In the genomic region with DNA sequence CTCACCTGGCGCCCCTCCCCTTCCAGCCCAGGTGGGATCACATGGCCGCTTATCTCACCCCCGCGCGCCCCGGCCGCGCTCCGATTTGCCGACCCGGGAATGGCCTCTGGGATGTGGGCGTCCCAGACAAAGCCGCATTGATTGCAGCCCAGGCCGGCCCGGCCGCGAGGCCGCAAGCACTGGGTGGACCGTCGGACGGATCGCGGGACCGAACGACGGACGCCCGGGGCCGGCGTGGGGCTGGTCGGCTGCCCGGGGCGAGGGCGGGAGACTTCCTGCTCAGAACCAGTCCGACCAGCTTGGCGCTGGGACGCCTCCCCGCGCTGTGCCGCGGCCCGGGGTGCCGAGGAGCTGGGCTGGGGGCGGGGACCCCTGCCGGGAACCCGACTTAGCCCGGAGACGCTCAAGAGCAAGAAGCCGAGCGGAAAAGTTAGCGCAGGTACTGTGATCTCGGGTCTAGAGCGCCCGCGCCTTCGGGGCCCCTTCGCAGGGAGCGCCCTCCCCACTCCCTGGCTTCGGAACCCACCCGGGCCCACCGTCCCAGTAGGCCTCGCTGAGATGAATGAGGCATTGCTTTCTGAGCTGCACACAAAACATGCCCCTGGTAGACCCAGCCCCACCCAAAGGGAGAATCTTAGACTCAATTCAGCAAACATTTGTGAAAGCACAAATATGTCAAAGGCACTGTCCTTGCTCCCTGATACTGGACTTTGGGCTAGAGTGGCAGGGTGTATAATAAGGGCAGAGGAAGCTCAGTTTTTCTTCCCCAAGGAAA, we compare ENCODE assay signal across 12 cellular contexts. TPM values are rescaled to one million over a fixed set of nuclear protein-coding genes. Genes with fewer than 3 reads are reported as not detected.
DNase-seq lines count a peak whose midpoint lies in the region; ATAC-seq, FAIRE-seq and TF ChIP-seq lines count a peak whose summit lies in the region.
"Had no signal": no experiment of that assay in that cellular context is flagged by ENCODE, and none has a peak within 500 bp of the region (broad histone marks: within the 10 kb centered on the region; RNA-seq: fewer than 3 reads in every experiment).

No MANE protein-coding gene starts in this region.

- ATAC-seq in T-cell (replicated peaks in 1 of 4): no peak
- no peak for ATAC-seq in natural killer cell treated with Interleukin-12 subunit alpha and Interleukin-12 subunit beta and Interleukin-15 and Interleukin-18, amount 100 ng/mL, for 72 hours

- peak; percentile 74 for DNase-seq in HT-29 (ENCODE audit: low spot score)
- DNase-seq in RWPE1 (ENCODE audit: low spot score): peak; percentile 87
- no peak for DNase-seq in D721Med (ENCODE audit: insufficient read length, low spot score)
- DNase-seq in T-cell: no peak
- DNase-seq in natural killer cell treated with Interleukin-12 subunit alpha and Interleukin-12 subunit beta and Interleukin-15 and Interleukin-18, amount 100 ng/mL, for 72 hours (ENCODE audit: low spot score): no peak
- DNase-seq in NK-92 treated with Interleukin-12 subunit alpha and Interleukin-12 subunit beta, amount 100 ng/mL, for 24 hours (lab: John Stamatoyannopoulos, UW): no peak
- DNase-seq: activated CD8-positive, alpha-beta memory T cell treated with anti-CD3 and anti-CD28 coated beads for 24 hours; effector CD8-positive, alpha-beta T cell; NCI-H524; tibial artery had no signal

- no peaks in the 10 kb centered on the region for H3K36me3 Mint-ChIP-seq in T-cell
- H3K36me3 Mint-ChIP-seq in natural killer cell treated with Interleukin-12 subunit alpha and Interleukin-12 subunit beta and Interleukin-15 and Interleukin-18, amount 100 ng/mL, for 72 hours: no peaks in the 10 kb centered on the region

- H3K36me3 ChIP-seq in rectal smooth muscle tissue (ENCODE audit: control insufficient read depth, insufficient read depth, low read length): no peaks in the 10 kb centered on the region
- H3K36me3 ChIP-seq: tibial artery had no signal

- H3K9me3 Mint-ChIP-seq in T-cell: no peaks in the 10 kb centered on the region
- H3K9me3 Mint-ChIP-seq in natural killer cell treated with Interleukin-12 subunit alpha and Interleukin-12 subunit beta and Interleukin-15 and Interleukin-18, amount 100 ng/mL, for 72 hours: no peaks in the 10 kb centered on the region

- H3K4me3 Mint-ChIP-seq in T-cell: no peak overlapping the region
- H3K4me3 Mint-ChIP-seq in natural killer cell treated with Interleukin-12 subunit alpha and Interleukin-12 subunit beta and Interleukin-15 and Interleukin-18, amount 100 ng/mL, for 72 hours: no peak overlapping the region

- H3K27ac Mint-ChIP-seq in T-cell: no peak overlapping the region
- no peak overlapping the region for H3K27ac Mint-ChIP-seq in natural killer cell treated with Interleukin-12 subunit alpha and Interleukin-12 subunit beta and Interleukin-15 and Interleukin-18, amount 100 ng/mL, for 72 hours

- H3K27me3 ChIP-seq in rectal smooth muscle tissue (ENCODE audit: control insufficient read depth, insufficient read depth, low read length): peaks cover 12% of the 10 kb centered on the region

- H3K4me3 ChIP-seq in iPS-11a (ENCODE audit: low read depth, low read length) (peak overlapping the region; percentile 50), rectal smooth muscle tissue (ENCODE audit: low read length) (peak overlapping the region; percentile 63)

- H3K9ac ChIP-seq in rectal smooth muscle tissue (ENCODE audit: low read length): no peak overlapping the region

- FAIRE-seq in D721Med (lab: Jason Lieb, UNC): no peak

- no peaks in the 10 kb centered on the region for H3K4me1 ChIP-seq in rectal smooth muscle tissue (ENCODE audit: control insufficient read depth, insufficient read depth, low read length)

- CTCF ChIA-PET in RWPE1 (lab: Yijun Ruan, JAX): interaction anchor here (0.6 to 3.5 kb wide), 6 partner anchors 9 to 160 kb away, joined by 3 to 20 read pairs (median 4); no protein-coding TSS in a partner anchor
- CTCF ChIA-PET in T-cell (lab: Charles Lee): interaction anchor here in 1 of 2 donors (1.1 kb wide), 1 partner anchor 11 kb away, joined by 4 read pairs; no protein-coding TSS in a partner anchor

- peaks cover 0 to 8% (median 4%) of the 10 kb centered on the region in 3 donors for H3K4me1 Mint-ChIP-seq in T-cell
- no peaks in the 10 kb centered on the region for H3K4me1 Mint-ChIP-seq in natural killer cell treated with Interleukin-12 subunit alpha and Interleukin-12 subunit beta and Interleukin-15 and Interleukin-18, amount 100 ng/mL, for 72 hours (ENCODE audit: low read depth in 2 of 2)

- peaks cover 29 to 45% of the 10 kb centered on the region in 2 donors for H3K27me3 Mint-ChIP-seq in T-cell
- peaks cover 22 to 23% of the 10 kb centered on the region in 2 donors for H3K27me3 Mint-ChIP-seq in natural killer cell treated with Interleukin-12 subunit alpha and Interleukin-12 subunit beta and Interleukin-15 and Interleukin-18, amount 100 ng/mL, for 72 hours

- TF ChIP-seq CTCF in RWPE1 (conservative IDR thresholded peaks at IDR 0.05; ENCODE audit: low read depth) (no peak), D721Med (IDR thresholded peaks at IDR 0.05; ENCODE audit: insufficient read depth, missing control alignments) (no peak)

- POLR2A ChIA-PET in RWPE1 (lab: Yijun Ruan, JAX; ENCODE audit: low non-redundant PET): interaction anchor here (0.6 to 0.9 kb wide), 3 partner anchors 10 to 67 kb away, joined by 3 to 4 read pairs (median 3); no protein-coding TSS in a partner anchor
- POLR2A ChIA-PET in T-cell (lab: Charles Lee): no interaction called here

- peak overlapping the region; percentile 91 for H3K27ac ChIP-seq in RWPE1
- H3K27ac ChIP-seq in rectal smooth muscle tissue (ENCODE audit: low read depth, low read length): no peak overlapping the region
- H3K27ac ChIP-seq: tibial artery had no signal

RNA-seq across cellular contexts. Expression of a gene that starts 0.4 kb away (rescaled TPM):
- total RNA-seq in HT-29 (2014; rRNA removed; shearing (Covaris generic)): 216 and 238 TPM in 2 replicates
- 1 to 10 TPM in 2 of 5 donors, under 1 TPM in 1, not detected in 2; 0.53 to 1.7 (median 1.1) TPM for total RNA-seq in T-cell
- not detected for total RNA-seq in natural killer cell treated with Interleukin-12 subunit alpha and Interleukin-12 subunit beta and Interleukin-15 and Interleukin-18, amount 100 ng/mL, for 72 hours

RNA-seq across cellular contexts. Expression of a gene that starts 22.0 kb away (rescaled TPM):
- total RNA-seq in HT-29 (2014; rRNA removed; shearing (Covaris generic)): not detected in 2 replicates
- total RNA-seq in T-cell: not detected
- not detected for total RNA-seq in natural killer cell treated with Interleukin-12 subunit alpha and Interleukin-12 subunit beta and Interleukin-15 and Interleukin-18, amount 100 ng/mL, for 72 hours

RNA-seq across cellular contexts. Expression of a gene that starts 22.1 kb away (rescaled TPM):
- 0.13 and 0.46 TPM in 2 replicates for total RNA-seq in HT-29 (2014; rRNA removed; shearing (Covaris generic))
- total RNA-seq in T-cell: not detected
- total RNA-seq in natural killer cell treated with Interleukin-12 subunit alpha and Interleukin-12 subunit beta and Interleukin-15 and Interleukin-18, amount 100 ng/mL, for 72 hours: not detected

Comparison
In these comparisons a context has a peak if more than half of its experiments do, and no peak if none do; other contexts are left out.
1. DNase-seq: peak in HT-29 (single experiment) and RWPE1 (single experiment); none in D721Med (single experiment), T-cell (0 of 34), natural killer cell treated with Interleukin-12 subunit alpha and Interleukin-12 subunit beta and Interleukin-15 and Interleukin-18, amount 100 ng/mL, for 72 hours (single experiment) and NK-92 treated with Interleukin-12 subunit alpha and Interleukin-12 subunit beta, amount 100 ng/mL, for 24 hours (single experiment).
2. RNA of a gene that starts 0.4 kb away (total RNA-seq): 216 to 238 TPM in HT-29; 0.53 to 1.7 TPM in T-cell and not detected in natural killer cell treated with Interleukin-12 subunit alpha and Interleukin-12 subunit beta and Interleukin-15 and Interleukin-18, amount 100 ng/mL, for 72 hours; every median in the first group is over 10 times any median in the second.